ENCODE assay signal across 1 cellular context in the genomic region with DNA sequence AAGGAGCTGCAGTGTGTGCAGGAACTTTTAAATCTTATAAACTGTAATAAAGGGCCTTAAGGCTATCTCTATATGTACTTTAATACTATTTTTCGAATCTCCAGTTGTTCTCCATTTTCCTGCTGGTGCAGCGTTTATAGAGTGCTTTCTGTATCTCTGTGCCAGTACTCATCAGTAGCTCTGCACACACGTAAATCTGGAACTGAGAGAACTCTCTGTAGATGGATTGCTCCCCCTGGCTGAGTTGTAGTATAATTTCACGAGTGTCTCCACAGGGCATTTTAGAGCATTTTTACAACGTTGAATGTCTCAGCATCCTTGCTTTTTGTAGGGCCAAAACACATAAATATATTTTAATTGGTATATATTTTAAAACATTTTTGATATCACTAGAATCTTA.
TF ChIP-seq lines count a peak whose summit lies in the region.

No MANE protein-coding gene starts in this region.

TF ChIP-seq in SK-N-SH treated with all-trans-retinoic acid at 6 μM for 48 hours, 23 proteins besides CTCF, POLR2A, EP300 and RAD21 (continued from another document):
- no peak for TF ChIP-seq ZNF8 (CRISPR knock-in tag; IDR thresholded peaks at IDR 0.05)
